1 cellular context compared by ENCODE assay signal in the genomic region with DNA sequence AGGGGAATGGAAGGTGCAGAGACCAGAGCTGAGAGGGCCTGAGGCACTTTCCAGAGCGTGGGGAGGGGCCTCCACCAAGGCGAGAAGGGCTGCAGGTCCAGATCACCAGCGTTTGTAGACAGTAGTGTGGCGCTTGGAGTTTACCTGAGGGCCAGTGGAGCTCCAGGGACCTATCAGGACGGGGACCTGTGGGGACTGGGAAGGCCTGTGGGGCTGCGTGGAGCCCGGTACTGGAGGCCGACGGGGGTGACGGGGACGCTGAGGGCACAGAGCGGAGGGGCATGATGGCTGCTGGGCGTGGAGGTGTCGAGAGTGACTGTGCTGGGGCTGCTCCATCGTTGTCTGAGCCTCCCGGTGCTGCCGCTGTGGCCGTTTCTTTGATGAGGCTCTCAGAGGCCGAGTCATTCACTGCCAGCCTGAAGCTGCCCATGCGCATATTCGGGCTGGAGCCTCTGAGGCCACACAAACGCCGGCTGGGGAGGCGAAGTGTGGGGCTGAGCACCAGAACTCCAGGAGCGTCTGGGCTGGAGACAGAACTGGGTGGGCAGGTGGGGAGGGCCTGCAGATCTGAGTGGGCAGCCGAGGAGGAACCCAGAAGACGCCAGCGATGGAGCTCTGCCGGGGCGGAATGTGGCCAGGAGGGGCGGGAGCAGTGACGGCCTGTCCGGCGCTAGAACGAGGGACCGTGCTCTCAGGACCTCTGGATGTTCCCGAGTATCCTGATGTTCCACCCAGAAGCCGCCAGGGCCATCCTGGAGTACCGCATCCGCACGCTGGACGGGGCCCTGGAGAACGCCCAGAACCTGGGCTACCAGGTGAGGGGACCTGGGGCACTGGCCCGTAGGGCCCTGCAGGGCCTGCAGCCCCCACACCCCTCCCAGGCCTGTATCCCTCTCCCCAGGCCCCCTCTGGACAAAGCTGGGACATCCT.
TF ChIP-seq lines count a peak whose summit lies in the region.

No MANE protein-coding gene starts in this region.

TF ChIP-seq in HepG2, 621 proteins besides CTCF, POLR2A, EP300 and RAD21:
- TF ChIP-seq, protein P1, sequence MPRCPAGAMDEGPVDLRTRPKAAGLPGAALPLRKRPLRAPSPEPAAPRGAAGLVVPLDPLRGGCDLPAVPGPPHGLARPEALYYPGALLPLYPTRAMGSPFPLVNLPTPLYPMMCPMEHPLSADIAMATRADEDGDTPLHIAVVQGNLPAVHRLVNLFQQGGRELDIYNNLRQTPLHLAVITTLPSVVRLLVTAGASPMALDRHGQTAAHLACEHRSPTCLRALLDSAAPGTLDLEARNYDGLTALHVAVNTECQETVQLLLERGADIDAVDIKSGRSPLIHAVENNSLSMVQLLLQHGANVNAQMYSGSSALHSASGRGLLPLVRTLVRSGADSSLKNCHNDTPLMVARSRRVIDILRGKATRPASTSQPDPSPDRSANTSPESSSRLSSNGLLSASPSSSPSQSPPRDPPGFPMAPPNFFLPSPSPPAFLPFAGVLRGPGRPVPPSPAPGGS (CRISPR knock-in tag; IDR thresholded peaks at IDR 0.05): no peak
- TF ChIP-seq MTA1 (CRISPR knock-in tag; IDR thresholded peaks at IDR 0.05; ENCODE audit: borderline replicate concordance): no peak
- TF ChIP-seq, protein P2, sequence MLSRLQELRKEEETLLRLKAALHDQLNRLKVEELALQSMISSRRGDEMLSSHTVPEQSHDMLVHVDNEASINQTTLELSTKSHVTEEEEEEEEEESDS (CRISPR knock-in tag; IDR thresholded peaks at IDR 0.05; ENCODE audit: borderline replicate concordance): no peak
- TF ChIP-seq ZNF496 (CRISPR knock-in tag; IDR thresholded peaks at IDR 0.05; ENCODE audit: insufficient replicate concordance): no peak
- TF ChIP-seq ISL2 (CRISPR knock-in tag; IDR thresholded peaks at IDR 0.05): no peak
- no peak for TF ChIP-seq JDP2 (CRISPR knock-in tag; IDR thresholded peaks at IDR 0.05; ENCODE audit: borderline replicate concordance)
- TF ChIP-seq, protein P3, sequence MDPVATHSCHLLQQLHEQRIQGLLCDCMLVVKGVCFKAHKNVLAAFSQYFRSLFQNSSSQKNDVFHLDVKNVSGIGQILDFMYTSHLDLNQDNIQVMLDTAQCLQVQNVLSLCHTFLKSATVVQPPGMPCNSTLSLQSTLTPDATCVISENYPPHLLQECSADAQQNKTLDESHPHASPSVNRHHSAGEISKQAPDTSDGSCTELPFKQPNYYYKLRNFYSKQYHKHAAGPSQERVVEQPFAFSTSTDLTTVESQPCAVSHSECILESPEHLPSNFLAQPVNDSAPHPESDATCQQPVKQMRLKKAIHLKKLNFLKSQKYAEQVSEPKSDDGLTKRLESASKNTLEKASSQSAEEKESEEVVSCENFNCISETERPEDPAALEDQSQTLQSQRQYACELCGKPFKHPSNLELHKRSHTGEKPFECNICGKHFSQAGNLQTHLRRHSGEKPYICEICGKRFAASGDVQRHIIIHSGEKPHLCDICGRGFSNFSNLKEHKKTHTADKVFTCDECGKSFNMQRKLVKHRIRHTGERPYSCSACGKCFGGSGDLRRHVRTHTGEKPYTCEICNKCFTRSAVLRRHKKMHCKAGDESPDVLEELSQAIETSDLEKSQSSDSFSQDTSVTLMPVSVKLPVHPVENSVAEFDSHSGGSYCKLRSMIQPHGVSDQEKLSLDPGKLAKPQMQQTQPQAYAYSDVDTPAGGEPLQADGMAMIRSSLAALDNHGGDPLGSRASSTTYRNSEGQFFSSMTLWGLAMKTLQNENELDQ (CRISPR knock-in tag; IDR thresholded peaks at IDR 0.05; ENCODE audit: borderline replicate concordance): no peak
- no peak for TF ChIP-seq ARNT (IDR thresholded peaks at IDR 0.05)
